Comparison of ENCODE assay signal across 23 cellular contexts in genomic region chr5:143505934-143506333, GRCh38.
DNase-seq lines count a peak whose midpoint lies in the region; ATAC-seq, FAIRE-seq and TF ChIP-seq lines count a peak whose summit lies in the region.
"Had no signal": no experiment of that assay in that cellular context is flagged by ENCODE, and none has a peak within 500 bp of the region (broad histone marks: within the 10 kb centered on the region; RNA-seq: fewer than 3 reads in every experiment).

No MANE protein-coding gene starts in this region.

- no peaks in the 10 kb centered on the region for H3K9me2 ChIP-seq in SK-N-SH

- no TSS peak for BruUV-seq in HepG2 (replicated peaks; lab: Mats Ljungman, UMichigan)

- TF ChIP-seq POLR2A in HepG2 (IDR thresholded peaks at IDR 0.05; ENCODE audit: insufficient read depth in 1 of 2, low read depth in 2 of 2, low read length in 2 of 2), result no peak

- H3K79me2 ChIP-seq in SK-N-SH (ENCODE audit: insufficient read depth), result no peaks in the 10 kb centered on the region
- H3K79me2 ChIP-seq in HepG2 (ENCODE audit: insufficient read depth, low read length), result no peaks in the 10 kb centered on the region

- CTCF ChIA-PET in SK-N-SH (lab: Yijun Ruan, JAX) (no interaction called here), HepG2 (lab: Yijun Ruan, JAX; ENCODE audit: low intra/inter-chr PET ratio, low total read pairs) (no interaction called here)

- POLR2A ChIA-PET in SK-N-SH (lab: Yijun Ruan, JAX) (no interaction called here), HepG2 (lab: Yijun Ruan, JAX) (no interaction called here)

- H3K9ac ChIP-seq in SK-N-SH (no peak overlapping the region), HepG2 (ENCODE audit: insufficient read depth, low read depth, low read length) (no peak overlapping the region)
- H3K9ac ChIP-seq: KMS-11 had no signal

- TF ChIP-seq EP300 in SK-N-SH (IDR thresholded peaks at IDR 0.05; ENCODE audit: borderline replicate concordance in 1 of 2, low read depth in 1 of 2, low read length in 1 of 2), result no peak
- no peak for TF ChIP-seq EP300 in HepG2 (IDR thresholded peaks at IDR 0.05; ENCODE audit: low read depth in 2 of 2, low read length in 2 of 2)
- TF ChIP-seq EP300 in HepG2 (CRISPR knock-in tag; IDR thresholded peaks at IDR 0.05; ENCODE audit: borderline replicate concordance), result no peak

- no peaks in the 10 kb centered on the region for H3K9me3 ChIP-seq in SK-N-SH
- no peaks in the 10 kb centered on the region for H3K9me3 ChIP-seq in RWPE2 (ENCODE audit: severe bottlenecking)
- H3K9me3 ChIP-seq in HepG2 (ENCODE audit: low read length), result peaks cover 8% of the 10 kb centered on the region

- no peak overlapping the region for H2AFZ ChIP-seq in SK-N-SH (ENCODE audit: low read depth)
- H2AFZ ChIP-seq in HepG2 (ENCODE audit: low read length), result no peak overlapping the region

- H3K4me2 ChIP-seq in SK-N-SH (peak overlapping the region; percentile 55; the same call in 1 of the 2 replicates), HepG2 (ENCODE audit: low read depth, low read length) (no peak overlapping the region)
- H3K4me2 ChIP-seq: KMS-11 had no signal

- 86% methylated on average over 1 of the region's 1 CpG for WGBS in SK-N-SH (ENCODE audit: low lambda C conversion rate)
- WGBS in HepG2 (ENCODE audit: low lambda C conversion rate), result 100% methylated on average over 1 of the region's 1 CpG

- FAIRE-seq in HepG2 (lab: Jason Lieb, UNC), result no peak
- FAIRE-seq: GM19239 had no signal

- in situ Hi-C loops in HepG2 (cut with HindIII; ENCODE audit: extremely low pct_ligation_motif_present, low pct_unique_long_range_greater_than_20kb), result loop anchor here (5.0 kb wide), 1 partner anchor 86 kb away; no protein-coding TSS in a partner anchor

- H3K4me1 ChIP-seq in SK-N-SH (ENCODE audit: control insufficient read depth in 1 of 2, insufficient read depth in 2 of 2, low read depth in 1 of 2, low read length in 1 of 2) (peaks cover 5 to 15% of the 10 kb centered on the region in 2 experiments; a peak in 3 of 4 replicates), RWPE2 (ENCODE audit: insufficient read depth, poor library complexity, severe bottlenecking) (peaks cover 20% of the 10 kb centered on the region), HepG2 (ENCODE audit: insufficient read depth, low read length) (peaks cover 49% of the 10 kb centered on the region)

- intact Hi-C loops in HepG2 (cut with micrococcal nuclease; ENCODE audit: unreplicated experiment), result loop anchor here (2.0 to 5.0 kb wide), 3 partner anchors 57 to 321 kb away; no protein-coding TSS in a partner anchor

- no peaks in the 10 kb centered on the region for H3K36me3 ChIP-seq in SK-N-SH (replicated peaks in 1 of 2; ENCODE audit: control insufficient read depth in 1 of 2, insufficient read depth in 2 of 2, low read length in 1 of 2)
- no peaks in the 10 kb centered on the region for H3K36me3 ChIP-seq in RWPE2 (ENCODE audit: low read depth)
- no peaks in the 10 kb centered on the region for H3K36me3 ChIP-seq in HepG2 (replicated peaks in 1 of 2; ENCODE audit: control insufficient read depth in 1 of 2, insufficient read depth in 2 of 2, low read length in 2 of 2)

- DNase-seq in SK-N-SH (no peak), RWPE2 (ENCODE audit: low spot score) (no peak), HepG2 (ENCODE audit: low spot score) (no peak), hippocampal formation (lab: John Stamatoyannopoulos, UW) (no peak), DMS153 treated with DMSO at 0.1 percent for 48 hours (lab: John Stamatoyannopoulos, UW; ENCODE audit: unreplicated experiment) (no peak), DMS 273 treated with DMSO at 0.1 percent for 48 hours (lab: John Stamatoyannopoulos, UW) (no peak)
- DNase-seq: Calu3; DMS153; H7; NCI-H1048; NCI-H1417; NCI-H1694; NCI-H2029 treated with DMSO at 0.1 percent for 48 hours; NCI-H446 treated with DMSO at 0.1 percent for 48 hours; NCI-H526; NCI-H82; NK-92 treated with Interleukin-12 subunit alpha and Interleukin-12 subunit beta, amount 100 ng/mL, for 24 hours; RPMI8226; SHP77 had no signal

- H4K20me1 ChIP-seq in SK-N-SH (ENCODE audit: insufficient read depth) (no peaks in the 10 kb centered on the region), HepG2 (ENCODE audit: insufficient read depth, low read length) (no peaks in the 10 kb centered on the region)

- H3K27ac ChIP-seq in SK-N-SH (ENCODE audit: low read depth in 2 of 2, low read length in 1 of 2), result peak overlapping the region in 1 of 2 experiments; percentile 83; a peak in 2 of 4 replicates
- peak overlapping the region; percentile 82 for H3K27ac ChIP-seq in RWPE2 (ENCODE audit: poor library complexity, severe bottlenecking)
- peak overlapping the region; percentile 99 for H3K27ac ChIP-seq in HepG2 (ENCODE audit: extremely low read length, insufficient read depth, low read length)
- H3K27ac ChIP-seq: 22Rv1, KMS-11 had no signal

- TF ChIP-seq CTCF in SK-N-SH (IDR thresholded peaks at IDR 0.05) (no peak), RWPE2 (IDR thresholded peaks at IDR 0.05; ENCODE audit: poor library complexity, severe bottlenecking) (no peak), HepG2 (CRISPR knock-in tag; IDR thresholded peaks at IDR 0.05) (no peak)

- H3K27me3 ChIP-seq in SK-N-SH (ENCODE audit: insufficient read depth) (no peaks in the 10 kb centered on the region), RWPE2 (ENCODE audit: insufficient read depth, poor library complexity, severe bottlenecking) (no peaks in the 10 kb centered on the region), HepG2 (ENCODE audit: control insufficient read depth in 1 of 2, insufficient read depth in 2 of 2, low read length in 2 of 2) (no peaks in the 10 kb centered on the region)

- H3F3A ChIP-seq in SK-N-SH (replicated peaks; ENCODE audit: insufficient read depth), result peaks cover 27% of the 10 kb centered on the region

- H3K4me3 ChIP-seq in SK-N-SH (ENCODE audit: low read depth in 2 of 2, low read length in 1 of 2) (no peak overlapping the region), RWPE2 (ENCODE audit: severe bottlenecking) (no peak overlapping the region), HepG2 (replicated peaks in 1 of 3; ENCODE audit: insufficient read depth in 1 of 3, low read depth in 2 of 3, low read length in 3 of 3) (no peak overlapping the region)

- TF ChIP-seq RAD21 in SK-N-SH (IDR thresholded peaks at IDR 0.05; ENCODE audit: low read length), result no peak
- no peak for TF ChIP-seq RAD21 in HepG2 (CRISPR knock-in tag; IDR thresholded peaks at IDR 0.05)

- ATAC-seq in SK-N-SH treated with all-trans-retinoic acid at 6 μM for 48 hours (no peak), RWPE2 (ENCODE audit: low read depth) (no peak), HepG2 (no peak)

TF ChIP-seq in SK-N-SH, 30 proteins besides CTCF, POLR2A, EP300 and RAD21 (continues in another document):
- TF ChIP-seq JUND (IDR thresholded peaks at IDR 0.05) (no peak), GABPA (IDR thresholded peaks at IDR 0.05; ENCODE audit: low read depth) (no peak)
- TF ChIP-seq, protein P1, sequence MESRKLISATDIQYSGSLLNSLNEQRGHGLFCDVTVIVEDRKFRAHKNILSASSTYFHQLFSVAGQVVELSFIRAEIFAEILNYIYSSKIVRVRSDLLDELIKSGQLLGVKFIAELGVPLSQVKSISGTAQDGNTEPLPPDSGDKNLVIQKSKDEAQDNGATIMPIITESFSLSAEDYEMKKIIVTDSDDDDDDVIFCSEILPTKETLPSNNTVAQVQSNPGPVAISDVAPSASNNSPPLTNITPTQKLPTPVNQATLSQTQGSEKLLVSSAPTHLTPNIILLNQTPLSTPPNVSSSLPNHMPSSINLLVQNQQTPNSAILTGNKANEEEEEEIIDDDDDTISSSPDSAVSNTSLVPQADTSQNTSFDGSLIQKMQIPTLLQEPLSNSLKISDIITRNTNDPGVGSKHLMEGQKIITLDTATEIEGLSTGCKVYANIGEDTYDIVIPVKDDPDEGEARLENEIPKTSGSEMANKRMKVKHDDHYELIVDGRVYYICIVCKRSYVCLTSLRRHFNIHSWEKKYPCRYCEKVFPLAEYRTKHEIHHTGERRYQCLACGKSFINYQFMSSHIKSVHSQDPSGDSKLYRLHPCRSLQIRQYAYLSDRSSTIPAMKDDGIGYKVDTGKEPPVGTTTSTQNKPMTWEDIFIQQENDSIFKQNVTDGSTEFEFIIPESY (IDR thresholded peaks at IDR 0.05; ENCODE audit: borderline replicate concordance, low read depth), result no peak

TF ChIP-seq in SK-N-SH treated with all-trans-retinoic acid at 6 μM for 48 hours, 23 proteins besides CTCF, POLR2A, EP300 and RAD21:
- TF ChIP-seq OSR1 (CRISPR knock-in tag; IDR thresholded peaks at IDR 0.05), result no peak

TF ChIP-seq in HepG2, 621 proteins besides CTCF, POLR2A, EP300 and RAD21:
- TF ChIP-seq PHB2 (IDR thresholded peaks at IDR 0.05; ENCODE audit: partially characterized antibody) (no peak), RBM39 (IDR thresholded peaks at IDR 0.05; ENCODE audit: low read depth, low read length, poor library complexity, severe bottlenecking) (no peak), PHF21A (CRISPR knock-in tag; IDR thresholded peaks at IDR 0.05) (no peak), ZNF570 (CRISPR knock-in tag; IDR thresholded peaks at IDR 0.05; ENCODE audit: borderline replicate concordance) (no peak), FOXJ3 (CRISPR knock-in tag; IDR thresholded peaks at IDR 0.05; ENCODE audit: borderline replicate concordance) (no peak), ZNF460 (CRISPR knock-in tag; IDR thresholded peaks at IDR 0.05; ENCODE audit: borderline replicate concordance) (no peak), BHLHE40 (IDR thresholded peaks at IDR 0.05; ENCODE audit: low read length) (no peak), GTF3A (CRISPR knock-in tag; conservative IDR thresholded peaks at IDR 0.05) (no peak), ZNF235 (CRISPR knock-in tag; IDR thresholded peaks at IDR 0.05; ENCODE audit: borderline replicate concordance) (no peak), MATR3 (CRISPR knock-in tag; IDR thresholded peaks at IDR 0.05) (no peak), POLR2AphosphoS5 (IDR thresholded peaks at IDR 0.05; ENCODE audit: low read depth, low read length) (no peak)
